Comparison of ENCODE assay signal across 13 cellular contexts in the genomic region with DNA sequence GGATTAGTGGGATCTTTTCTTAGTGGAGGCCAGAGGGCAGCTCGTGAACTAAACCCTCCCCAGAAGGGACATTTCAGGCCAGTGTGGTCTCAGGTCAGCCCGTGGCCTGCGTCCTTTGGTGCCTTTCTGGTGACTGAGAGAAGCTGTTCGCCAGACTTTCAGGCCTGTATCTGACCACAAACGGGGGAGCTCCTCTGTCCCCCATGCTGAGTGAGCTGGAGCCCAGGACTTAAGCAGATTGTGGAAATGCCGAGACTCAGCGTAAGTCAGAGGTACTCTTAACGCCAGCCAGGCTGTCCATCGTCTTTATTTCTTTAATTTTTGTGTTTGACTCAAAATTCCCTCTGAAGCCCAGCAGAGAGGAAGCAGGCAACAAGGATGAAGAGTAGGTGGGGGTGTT. TPM values are rescaled to one million over a fixed set of nuclear protein-coding genes. Genes with fewer than 3 reads are reported as not detected.
DNase-seq lines count a peak whose midpoint lies in the region; ATAC-seq and TF ChIP-seq lines count a peak whose summit lies in the region.
"Had no signal": no experiment of that assay in that cellular context is flagged by ENCODE, and none has a peak within 500 bp of the region (broad histone marks: within the 10 kb centered on the region; RNA-seq: fewer than 3 reads in every experiment).

No MANE protein-coding gene starts in this region.

- no peaks in the 10 kb centered on the region for H3K9me3 ChIP-seq in suprapubic skin

- H3K4me1 Mint-ChIP-seq in brain (peaks cover 70% of the 10 kb centered on the region), nephron (peaks cover 57% of the 10 kb centered on the region)

- WGBS in suprapubic skin: 88% methylated on average over 9 of the region's 9 CpGs

- H3K4me3 ChIP-seq in suprapubic skin: no peak overlapping the region

- H3K36me3 Mint-ChIP-seq in brain (peaks cover 41% of the 10 kb centered on the region), nephron (ENCODE audit: low read depth) (peaks cover 29% of the 10 kb centered on the region)

- no peak for TF ChIP-seq POLR2A in suprapubic skin (IDR thresholded peaks at IDR 0.05)

- TF ChIP-seq CTCF in brain (conservative IDR thresholded peaks at IDR 0.05) (no peak), nephron (IDR thresholded peaks at IDR 0.05; ENCODE audit: unreplicated experiment in 3 of 3) (no peak), suprapubic skin (IDR thresholded peaks at IDR 0.05) (no peak)

- peak overlapping the region; percentile 58 for H3K27ac ChIP-seq in suprapubic skin

- H3K9me3 Mint-ChIP-seq in brain (no peaks in the 10 kb centered on the region), nephron (no peaks in the 10 kb centered on the region)
- H3K9me3 Mint-ChIP-seq: activated CD4-positive, alpha-beta T cell treated with anti-CD3 and anti-CD28 coated beads, Interleukin-2, amount 10 ng/mL, durations not matched to agents 7 days and 5 days; activated naive CD8-positive, alpha-beta T cell treated with anti-CD3 and anti-CD28 coated beads, Interleukin-2, amount 50 U/mL, for 24 hours had no signal

- no peaks in the 10 kb centered on the region for H3K27me3 ChIP-seq in suprapubic skin

- peak; percentile 78 for DNase-seq in NCI-H82 treated with DMSO at 0.1 percent for 48 hours (lab: John Stamatoyannopoulos, UW; ENCODE audit: unreplicated experiment)
- no peak for DNase-seq in suprapubic skin (ENCODE audit: low spot score in 2 of 2)
- DNase-seq in kidney glomerular epithelial cell (lab: John Stamatoyannopoulos, UW): no peak
- DNase-seq in HuH-7 (ENCODE audit: low spot score): no peak
- DNase-seq in NCI-H1048 (lab: John Stamatoyannopoulos, UW): no peak
- DNase-seq: activated CD4-positive, alpha-beta T cell treated with anti-CD3 and anti-CD28 coated beads, Interleukin-2, amount 10 ng/mL, durations not matched to agents 7 days and 5 days; activated naive CD8-positive, alpha-beta T cell treated with anti-CD3 and anti-CD28 coated beads, Interleukin-2, amount 50 U/mL, for 24 hours; activated T-cell treated with anti-CD3 and anti-CD28 coated beads, Interleukin-2, amount 50 U/mL, for 48 hours; Kasumi-1; NCI-H146 had no signal

- peak overlapping the region in 1 of 5 experiments; percentile 42 for H3K4me3 Mint-ChIP-seq in brain
- H3K4me3 Mint-ChIP-seq in nephron: no peak overlapping the region
- H3K4me3 Mint-ChIP-seq: activated CD4-positive, alpha-beta T cell treated with anti-CD3 and anti-CD28 coated beads, Interleukin-2, amount 10 ng/mL, durations not matched to agents 7 days and 5 days; activated naive CD8-positive, alpha-beta T cell treated with anti-CD3 and anti-CD28 coated beads, Interleukin-2, amount 50 U/mL, for 24 hours had no signal

- peaks cover 4% of the 10 kb centered on the region for H3K27me3 Mint-ChIP-seq in brain
- no peaks in the 10 kb centered on the region for H3K27me3 Mint-ChIP-seq in nephron (ENCODE audit: low read depth)
- H3K27me3 Mint-ChIP-seq: activated CD4-positive, alpha-beta T cell treated with anti-CD3 and anti-CD28 coated beads, Interleukin-2, amount 10 ng/mL, durations not matched to agents 7 days and 5 days; activated naive CD8-positive, alpha-beta T cell treated with anti-CD3 and anti-CD28 coated beads, Interleukin-2, amount 50 U/mL, for 24 hours had no signal

- ATAC-seq in GM18907 (IDR thresholded peaks at IDR 0.05; ENCODE audit: unreplicated experiment): no peak
- ATAC-seq: activated naive CD8-positive, alpha-beta T cell treated with anti-CD3 and anti-CD28 coated beads, Interleukin-2, amount 50 U/mL, for 24 hours had no signal

- no peak for TF ChIP-seq EP300 in suprapubic skin (IDR thresholded peaks at IDR 0.05)

- H3K27ac Mint-ChIP-seq in brain (peak overlapping the region; percentile 74 to 98 (median 91)), nephron (peak overlapping the region in 2 of 3 experiments; percentile 60 to 73)
- H3K27ac Mint-ChIP-seq: activated CD4-positive, alpha-beta T cell treated with anti-CD3 and anti-CD28 coated beads, Interleukin-2, amount 10 ng/mL, durations not matched to agents 7 days and 5 days; activated naive CD8-positive, alpha-beta T cell treated with anti-CD3 and anti-CD28 coated beads, Interleukin-2, amount 50 U/mL, for 24 hours had no signal

- peaks cover 14% of the 10 kb centered on the region for H3K4me1 ChIP-seq in suprapubic skin

- peaks cover 43% of the 10 kb centered on the region for H3K36me3 ChIP-seq in suprapubic skin

RNA-seq across cellular contexts. Expression of a gene that starts 54.8 kb away (rescaled TPM):
- polyA plus RNA-seq in brain (ENCODE audit: insufficient read depth, low read depth, low replicate concordance): 120 TPM
- total RNA-seq in suprapubic skin: 10 to 100 TPM; 11.6 to 32.5 (median 24.3) TPM
